ENCODE assay signal across 23 cellular contexts in the genomic region with DNA sequence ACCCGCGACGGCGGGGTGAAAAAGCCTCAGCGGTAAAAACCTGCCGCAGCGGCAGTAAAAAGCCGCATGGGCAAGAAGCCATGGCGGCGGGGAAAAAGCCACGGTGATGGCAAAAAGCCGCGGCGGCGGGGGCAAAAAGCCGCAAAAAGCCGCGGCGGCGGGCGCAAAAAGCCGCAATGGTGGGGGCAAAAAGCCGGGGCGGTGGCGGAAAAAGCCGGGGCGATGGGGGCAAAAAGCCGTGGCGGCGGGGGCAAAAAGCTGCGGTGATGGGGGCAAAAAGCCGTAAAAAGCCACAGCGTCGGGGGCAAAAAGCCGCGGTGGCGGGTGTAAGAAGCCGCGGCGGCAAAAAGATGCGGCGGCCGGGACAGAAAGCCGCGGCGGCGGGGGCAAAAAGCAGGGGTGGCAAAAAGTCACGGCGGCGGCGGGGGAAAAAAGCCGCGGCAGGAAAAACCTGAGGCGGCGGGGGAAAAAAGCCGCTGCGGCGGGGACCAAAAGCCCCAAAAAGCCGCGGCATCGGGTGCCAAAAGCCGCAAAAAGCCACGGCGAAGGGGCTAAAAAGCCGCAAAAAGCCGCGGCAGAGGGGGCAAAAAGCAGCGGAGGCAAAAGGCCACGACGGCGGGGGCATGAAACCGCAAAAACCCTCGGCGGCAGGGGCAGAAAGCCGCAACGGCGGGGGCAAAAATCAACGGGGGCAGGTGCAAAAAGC.
"Had no signal": no experiment of that assay in that cellular context is flagged by ENCODE, and none has a peak within 500 bp of the region (broad histone marks: within the 10 kb centered on the region; RNA-seq: fewer than 3 reads in every experiment).

No MANE protein-coding gene starts in this region.

- H3K27me3 ChIP-seq: brain microvascular endothelial cell, cardiac muscle cell, Peyer's patch had no signal

- H3K27ac ChIP-seq: brain microvascular endothelial cell, cardiac muscle cell, Peyer's patch, RWPE1 had no signal

- H3K4me1 ChIP-seq: Peyer's patch had no signal

- DNase-seq: activated B cell treated with CpG ODN at 0.5 μM for 24 hours; activated CD4-positive, alpha-beta memory T cell treated with anti-CD3 and anti-CD28 coated beads for 36 hours; activated CD4-positive, alpha-beta T cell treated with anti-CD3 and anti-CD28 coated beads for 1 hour; activated CD4-positive, alpha-beta T cell treated with anti-CD3 and anti-CD28 coated beads, Interleukin-2, amount 10 ng/mL, durations not matched to agents 24 days and 14 days; activated gamma-delta T cell treated with Interleukin-2 at 50 U/mL for 16 hours; activated naive CD4-positive, alpha-beta T cell treated with anti-CD3 and anti-CD28 coated beads, Interleukin-2, amount 10 ng/mL, durations not matched to agents 7 days and 5 days; activated naive CD8-positive, alpha-beta T cell treated with anti-CD3 and anti-CD28 coated beads for 36 hours; activated T-cell treated with anti-CD3 and anti-CD28 coated beads, Interleukin-2, amount 50 U/mL, for 72 hours; brain microvascular endothelial cell; NCI-H1048; NCI-H2029; NCI-H2107; NCI-H345; NCI-H510A; NCI-H526 treated with DMSO at 0.1 percent for 48 hours; NK-92 treated with Interleukin-12 subunit alpha and Interleukin-12 subunit beta, amount 100 ng/mL, for 24 hours; SHP77; T-cell; T1000 had no signal

- H3K36me3 Mint-ChIP-seq: activated naive CD8-positive, alpha-beta T cell treated with anti-CD3 and anti-CD28 coated beads for 36 hours; T-cell had no signal

- H3K36me3 ChIP-seq: brain microvascular endothelial cell, cardiac muscle cell, Peyer's patch had no signal

- H3K27ac Mint-ChIP-seq: activated B cell treated with CpG ODN at 0.5 μM for 24 hours; activated CD4-positive, alpha-beta memory T cell treated with anti-CD3 and anti-CD28 coated beads for 36 hours; activated CD4-positive, alpha-beta T cell treated with anti-CD3 and anti-CD28 coated beads, Interleukin-2, amount 10 ng/mL, durations not matched to agents 24 days and 14 days; activated naive CD4-positive, alpha-beta T cell treated with anti-CD3 and anti-CD28 coated beads, Interleukin-2, amount 10 ng/mL, durations not matched to agents 7 days and 5 days; activated naive CD8-positive, alpha-beta T cell treated with anti-CD3 and anti-CD28 coated beads for 36 hours; activated T-cell treated with anti-CD3 and anti-CD28 coated beads, Interleukin-2, amount 50 U/mL, for 72 hours; activated T-helper 2 cell treated with anti-CD3 and anti-CD28 coated beads, Interferon-gamma antibody, Interleukin-2, Interleukin-4, amounts not matched to agents 10 μg/mL and 5 μg/mL and 100 μg/mL, durations not matched to agents 14 hours and 24 hours and 36 hours; T-cell had no signal

- H3K4me3 Mint-ChIP-seq: activated B cell treated with CpG ODN at 0.5 μM for 24 hours; activated CD4-positive, alpha-beta memory T cell treated with anti-CD3 and anti-CD28 coated beads for 36 hours; activated CD4-positive, alpha-beta T cell treated with anti-CD3 and anti-CD28 coated beads, Interleukin-2, amount 10 ng/mL, durations not matched to agents 24 days and 14 days; activated naive CD4-positive, alpha-beta T cell treated with anti-CD3 and anti-CD28 coated beads, Interleukin-2, amount 10 ng/mL, durations not matched to agents 7 days and 5 days; activated naive CD8-positive, alpha-beta T cell treated with anti-CD3 and anti-CD28 coated beads for 36 hours; activated T-cell treated with anti-CD3 and anti-CD28 coated beads, Interleukin-2, amount 50 U/mL, for 72 hours; T-cell had no signal

- H3K4me3 ChIP-seq: cardiac muscle cell, Peyer's patch had no signal

- H3K4me1 Mint-ChIP-seq: activated B cell treated with CpG ODN at 0.5 μM for 24 hours; activated CD4-positive, alpha-beta T cell treated with anti-CD3 and anti-CD28 coated beads, Interleukin-2, amount 10 ng/mL, durations not matched to agents 24 days and 14 days; activated naive CD4-positive, alpha-beta T cell treated with anti-CD3 and anti-CD28 coated beads, Interleukin-2, amount 10 ng/mL, durations not matched to agents 7 days and 5 days; activated naive CD8-positive, alpha-beta T cell treated with anti-CD3 and anti-CD28 coated beads for 36 hours; T-cell had no signal

- H3K27me3 Mint-ChIP-seq: activated B cell treated with CpG ODN at 0.5 μM for 24 hours; activated CD4-positive, alpha-beta T cell treated with anti-CD3 and anti-CD28 coated beads, Interleukin-2, amount 10 ng/mL, durations not matched to agents 24 days and 14 days had no signal
